ENCODE assay signal across 8 cellular contexts in the genomic region with DNA sequence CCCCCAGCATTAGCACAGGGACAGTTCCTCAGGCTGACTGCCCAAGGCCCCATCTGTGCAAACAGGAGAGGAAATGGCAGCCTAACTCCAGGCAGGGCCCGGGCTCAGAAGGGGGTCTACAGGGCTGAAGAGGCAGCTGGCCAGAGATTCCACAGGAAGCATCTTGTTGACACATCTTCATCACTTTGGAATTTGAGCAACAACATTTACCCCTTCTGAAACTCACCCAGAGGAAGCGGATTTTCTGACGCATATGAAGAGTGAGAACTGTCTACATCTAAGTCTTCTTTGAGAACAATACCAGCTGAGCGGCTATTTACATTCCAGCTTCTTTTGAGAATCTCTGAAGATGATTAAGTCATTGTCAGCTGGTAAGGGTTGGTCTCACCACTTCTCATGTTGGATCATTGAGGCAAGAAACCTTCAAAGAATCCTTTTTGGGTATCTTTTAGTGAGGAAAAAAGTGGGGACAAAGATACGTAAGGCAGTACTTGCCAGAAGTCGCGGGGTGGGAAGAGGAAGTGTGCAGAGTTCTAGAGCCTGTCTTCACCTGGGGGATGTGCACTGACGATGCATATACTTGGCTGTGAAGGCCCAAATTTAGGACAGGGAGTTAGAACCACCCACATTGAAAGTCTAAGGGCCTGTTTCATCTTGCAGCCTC. TPM values are rescaled to one million over a fixed set of nuclear protein-coding genes. Genes with fewer than 3 reads are reported as not detected.
DNase-seq lines count a peak whose midpoint lies in the region; ATAC-seq and TF ChIP-seq lines count a peak whose summit lies in the region.

No MANE protein-coding gene starts in this region.

- H3K36me3 ChIP-seq in RWPE2 (ENCODE audit: low read depth): no peaks in the 10 kb centered on the region

- no peak for DNase-seq in activated CD4-positive, alpha-beta T cell treated with anti-CD3 and anti-CD28 coated beads, Interleukin-2, amount 10 ng/mL, durations not matched to agents 7 days and 5 days
- no peak for DNase-seq in activated CD4-positive, alpha-beta T cell treated with anti-CD3 and anti-CD28 coated beads, Interleukin-2, amount 50 U/mL, for 48 hours
- DNase-seq in RWPE2 (ENCODE audit: low spot score) (no peak), naive B cell (no peak), NCI-H345 treated with DMSO at 0.1 percent for 48 hours (lab: John Stamatoyannopoulos, UW; ENCODE audit: unreplicated experiment) (no peak), NK-92 (lab: John Stamatoyannopoulos, UW; ENCODE audit: unreplicated experiment) (no peak)
- no peak for DNase-seq in effector memory CD8-positive, alpha-beta T cell

- no peaks in the 10 kb centered on the region for H3K9me3 Mint-ChIP-seq in activated CD4-positive, alpha-beta T cell treated with anti-CD3 and anti-CD28 coated beads, Interleukin-2, amount 10 ng/mL, durations not matched to agents 7 days and 5 days
- H3K9me3 Mint-ChIP-seq in naive B cell: no peaks in the 10 kb centered on the region
- no peaks in the 10 kb centered on the region for H3K9me3 Mint-ChIP-seq in effector memory CD8-positive, alpha-beta T cell

- no peak overlapping the region for H3K4me3 Mint-ChIP-seq in activated CD4-positive, alpha-beta T cell treated with anti-CD3 and anti-CD28 coated beads, Interleukin-2, amount 10 ng/mL, durations not matched to agents 7 days and 5 days
- H3K4me3 Mint-ChIP-seq in naive B cell: peak overlapping the region in 5 of 8 donors; percentile 2 to 55 (median 32)
- no peak overlapping the region for H3K4me3 Mint-ChIP-seq in effector memory CD8-positive, alpha-beta T cell

- CTCF ChIA-PET in activated CD4-positive, alpha-beta T cell treated with anti-CD3 and anti-CD28 coated beads, Interleukin-2, amount 10 ng/mL, durations not matched to agents 7 days and 5 days (lab: Charles Lee): no interaction called here

- H3K27ac Mint-ChIP-seq in activated CD4-positive, alpha-beta T cell treated with anti-CD3 and anti-CD28 coated beads, Interleukin-2, amount 10 ng/mL, durations not matched to agents 7 days and 5 days: peak overlapping the region; percentile 74
- H3K27ac Mint-ChIP-seq in naive B cell: peak overlapping the region; percentile 23 to 95 (median 74)
- no peak overlapping the region for H3K27ac Mint-ChIP-seq in effector memory CD8-positive, alpha-beta T cell

- H3K27me3 Mint-ChIP-seq in activated CD4-positive, alpha-beta T cell treated with anti-CD3 and anti-CD28 coated beads, Interleukin-2, amount 10 ng/mL, durations not matched to agents 7 days and 5 days: no peaks in the 10 kb centered on the region
- no peaks in the 10 kb centered on the region for H3K27me3 Mint-ChIP-seq in naive B cell
- H3K27me3 Mint-ChIP-seq in effector memory CD8-positive, alpha-beta T cell: no peaks in the 10 kb centered on the region

- POLR2A ChIA-PET in activated CD4-positive, alpha-beta T cell treated with anti-CD3 and anti-CD28 coated beads, Interleukin-2, amount 10 ng/mL, durations not matched to agents 7 days and 5 days (lab: Charles Lee): no interaction called here

- H3K27ac ChIP-seq in RWPE2 (ENCODE audit: poor library complexity, severe bottlenecking): peak overlapping the region; percentile 48

- peaks cover 34% of the 10 kb centered on the region for H3K4me1 ChIP-seq in RWPE2 (ENCODE audit: insufficient read depth, poor library complexity, severe bottlenecking)

- peaks cover 20% of the 10 kb centered on the region for H3K4me1 Mint-ChIP-seq in activated CD4-positive, alpha-beta T cell treated with anti-CD3 and anti-CD28 coated beads, Interleukin-2, amount 10 ng/mL, durations not matched to agents 7 days and 5 days
- H3K4me1 Mint-ChIP-seq in naive B cell: peaks cover 14 to 22% (median 18%) of the 10 kb centered on the region in 3 donors
- peaks cover 0 to 4% of the 10 kb centered on the region in 2 donors for H3K4me1 Mint-ChIP-seq in effector memory CD8-positive, alpha-beta T cell (ENCODE audit: low read depth in 2 of 2)

- no peaks in the 10 kb centered on the region for H3K36me3 Mint-ChIP-seq in activated CD4-positive, alpha-beta T cell treated with anti-CD3 and anti-CD28 coated beads, Interleukin-2, amount 10 ng/mL, durations not matched to agents 7 days and 5 days (ENCODE audit: low read depth)
- H3K36me3 Mint-ChIP-seq in naive B cell: no peaks in the 10 kb centered on the region
- H3K36me3 Mint-ChIP-seq in effector memory CD8-positive, alpha-beta T cell (ENCODE audit: insufficient read depth): no peaks in the 10 kb centered on the region

- no peak for TF ChIP-seq CTCF in RWPE2 (IDR thresholded peaks at IDR 0.05; ENCODE audit: poor library complexity, severe bottlenecking)

- H3K9me3 ChIP-seq in RWPE2 (ENCODE audit: severe bottlenecking): no peaks in the 10 kb centered on the region

- H3K4me3 ChIP-seq in RWPE2 (ENCODE audit: severe bottlenecking): no peak overlapping the region

- no peaks in the 10 kb centered on the region for H3K27me3 ChIP-seq in RWPE2 (ENCODE audit: insufficient read depth, poor library complexity, severe bottlenecking)

- ATAC-seq in HG02885 (IDR thresholded peaks at IDR 0.05; ENCODE audit: poor library complexity, unreplicated experiment) (peak; percentile 63), RWPE2 (ENCODE audit: low read depth) (0 out of 3 replicates have a peak, but pooled peaks have one; percentile 3), naive B cell (ENCODE audit: low read depth in 2 of 2) (peak; percentile 75 to 80)
- ATAC-seq in effector memory CD8-positive, alpha-beta T cell (replicated peaks): no peak

RNA-seq across cellular contexts. Expression of a gene that starts 25.4 kb away (rescaled TPM):
- 100 to 1,000 TPM; 145 to 150 TPM for total RNA-seq in activated CD4-positive, alpha-beta T cell treated with anti-CD3 and anti-CD28 coated beads, Interleukin-2, amount 10 ng/mL, durations not matched to agents 7 days and 5 days
- 1,000 to 10,000 TPM in 1 of 6 donors, 100 to 1,000 TPM in 5; 640 to 1,092 (median 833) TPM for polyA plus RNA-seq in naive B cell (ENCODE audit: low read depth in 6 of 6)

RNA-seq across cellular contexts. Expression of a gene that starts 44.3 kb away (rescaled TPM):
- total RNA-seq in activated CD4-positive, alpha-beta T cell treated with anti-CD3 and anti-CD28 coated beads, Interleukin-2, amount 10 ng/mL, durations not matched to agents 7 days and 5 days: 1 to 10 TPM; 8.5 to 8.6 TPM
- polyA plus RNA-seq in naive B cell (ENCODE audit: low read depth in 6 of 6): 1 to 10 TPM in 5 of 6 donors, under 1 TPM in 1; 0.66 to 7.7 (median 5.5) TPM

Comparison
In these comparisons a context has a peak if more than half of its experiments do, and no peak if none do; other contexts are left out.
1. H3K27ac Mint-ChIP-seq: peak in activated CD4-positive, alpha-beta T cell treated with anti-CD3 and anti-CD28 coated beads, Interleukin-2, amount 10 ng/mL, durations not matched to agents 7 days and 5 days (single experiment) and naive B cell (6 of 6); none in effector memory CD8-positive, alpha-beta T cell (0 of 2).
2. H3K4me3 Mint-ChIP-seq: peak in naive B cell (5 of 8); none in activated CD4-positive, alpha-beta T cell treated with anti-CD3 and anti-CD28 coated beads, Interleukin-2, amount 10 ng/mL, durations not matched to agents 7 days and 5 days (single experiment) and effector memory CD8-positive, alpha-beta T cell (0 of 2).